8 cellular contexts compared by ENCODE assay signal in the genomic region with DNA sequence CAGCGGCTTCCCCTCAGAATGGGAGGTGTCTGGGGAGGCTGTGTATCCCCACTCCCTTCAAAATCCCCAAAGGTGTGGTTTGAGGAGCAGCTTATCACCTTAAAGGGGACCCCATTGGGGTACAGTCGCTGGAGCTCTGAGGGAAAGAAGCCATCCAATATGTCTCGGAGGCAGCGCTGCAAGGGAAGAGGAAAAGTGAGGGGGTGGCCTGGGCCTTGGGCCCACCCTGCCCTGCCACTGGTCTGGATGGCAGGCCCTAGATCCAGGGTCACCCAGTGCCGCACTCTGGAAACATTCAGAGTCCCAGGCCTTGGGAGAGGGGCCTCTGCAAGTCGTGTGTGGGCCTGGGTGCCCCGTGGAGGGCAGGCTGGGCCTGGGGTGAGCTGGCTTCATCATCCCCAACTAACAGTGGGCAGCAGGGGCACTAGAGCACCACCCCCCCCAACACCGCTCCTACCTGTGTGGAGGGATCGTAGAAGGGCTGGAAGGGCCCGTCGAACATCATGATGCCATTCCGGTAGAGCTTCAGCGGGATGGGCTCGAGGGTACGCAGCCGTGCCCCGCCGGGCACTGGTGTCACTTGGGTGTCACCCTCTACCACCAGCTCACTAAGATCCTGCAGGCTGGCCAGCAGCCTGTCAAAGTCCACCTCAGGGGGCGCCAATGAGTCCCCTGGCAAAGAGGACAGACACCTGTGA. TPM values are rescaled to one million over a fixed set of nuclear protein-coding genes. Genes with fewer than 3 reads are reported as not detected.
DNase-seq lines count a peak whose midpoint lies in the region; ATAC-seq and TF ChIP-seq lines count a peak whose summit lies in the region.

No MANE protein-coding gene starts in this region.

- H3K27me3 Mint-ChIP-seq in stimulated activated naive B cell treated with anti-CD40 and anti-IgM and Interleukin-4, amounts not matched to agents 10 μg/mL and 1 μg/mL and 100 μg/mL, for 72 hours = no peaks in the 10 kb centered on the region

- ATAC-seq in stimulated activated naive B cell treated with anti-CD40 and anti-IgM and Interleukin-4, amounts not matched to agents 10 μg/mL and 1 μg/mL and 100 μg/mL, for 72 hours (replicated peaks) = no peak
- ATAC-seq in HG02798 (IDR thresholded peaks at IDR 0.05; ENCODE audit: poor library complexity, unreplicated experiment) = no peak
- no peak for ATAC-seq in GM21576 (IDR thresholded peaks at IDR 0.05; ENCODE audit: unreplicated experiment)
- ATAC-seq in HG03521 (IDR thresholded peaks at IDR 0.05; ENCODE audit: unreplicated experiment) = no peak

- H3K36me3 ChIP-seq in BE2C = no peaks in the 10 kb centered on the region
- no peaks in the 10 kb centered on the region for H3K36me3 ChIP-seq in H7 (replicated peaks; ENCODE audit: control insufficient read depth, insufficient read depth, low read length)
- H3K36me3 ChIP-seq in WERI-Rb-1 = peaks cover 10% of the 10 kb centered on the region

- TF ChIP-seq CTCF in BE2C (IDR thresholded peaks at IDR 0.05; ENCODE audit: low read depth, low read length) (peak; percentile 44), WERI-Rb-1 (IDR thresholded peaks at IDR 0.05; ENCODE audit: low read depth, low read length) (peak; percentile 77), foreskin fibroblast (IDR thresholded peaks at IDR 0.05; ENCODE audit: low read depth, low read length) (peak; percentile 13)

- DNase-seq in BE2C (peak; percentile 53), H7 (peak; percentile 90), WERI-Rb-1 (peak; percentile 78), foreskin fibroblast (peak in 1 of 2 donors; percentile 39)
- no peak for DNase-seq in stimulated activated naive B cell treated with anti-CD40 and anti-IgM and Interleukin-4, amounts not matched to agents 10 μg/mL and 1 μg/mL and 100 μg/mL, for 72 hours

- H3K27me3 ChIP-seq in BE2C (no peaks in the 10 kb centered on the region), H7 (ENCODE audit: control insufficient read depth, insufficient read depth, low read length) (no peaks in the 10 kb centered on the region), WERI-Rb-1 (ENCODE audit: insufficient read depth, low read depth, severe bottlenecking) (no peaks in the 10 kb centered on the region)

- H3K36me3 Mint-ChIP-seq in stimulated activated naive B cell treated with anti-CD40 and anti-IgM and Interleukin-4, amounts not matched to agents 10 μg/mL and 1 μg/mL and 100 μg/mL, for 72 hours = peaks cover 36 to 50% of the 10 kb centered on the region in 2 donors

- H3K9me3 ChIP-seq in BE2C (no peaks in the 10 kb centered on the region), WERI-Rb-1 (ENCODE audit: severe bottlenecking) (no peaks in the 10 kb centered on the region)

- H3K4me1 ChIP-seq in BE2C = no peaks in the 10 kb centered on the region

- peaks cover 0 to 2% of the 10 kb centered on the region in 2 donors for H3K9me3 Mint-ChIP-seq in stimulated activated naive B cell treated with anti-CD40 and anti-IgM and Interleukin-4, amounts not matched to agents 10 μg/mL and 1 μg/mL and 100 μg/mL, for 72 hours

- H3K4me3 Mint-ChIP-seq in stimulated activated naive B cell treated with anti-CD40 and anti-IgM and Interleukin-4, amounts not matched to agents 10 μg/mL and 1 μg/mL and 100 μg/mL, for 72 hours = peak overlapping the region; percentile 70 to 73

- H3K4me3 ChIP-seq in BE2C (ENCODE audit: low read depth, low read length) (no peak overlapping the region), H7 (ENCODE audit: insufficient read depth, low read depth, low read length) (no peak overlapping the region), WERI-Rb-1 (ENCODE audit: low read depth, low read length) (no peak overlapping the region), foreskin fibroblast (ENCODE audit: low read depth in 1 of 2, low read length in 2 of 2) (no peak overlapping the region)

- peak overlapping the region; percentile 98 for H3K27ac Mint-ChIP-seq in stimulated activated naive B cell treated with anti-CD40 and anti-IgM and Interleukin-4, amounts not matched to agents 10 μg/mL and 1 μg/mL and 100 μg/mL, for 72 hours

- peak overlapping the region; percentile 47 for H3K27ac ChIP-seq in WERI-Rb-1

- peaks cover 86 to 91% of the 10 kb centered on the region in 2 donors for H3K4me1 Mint-ChIP-seq in stimulated activated naive B cell treated with anti-CD40 and anti-IgM and Interleukin-4, amounts not matched to agents 10 μg/mL and 1 μg/mL and 100 μg/mL, for 72 hours

RNA-seq across cellular contexts. Expression of a gene that starts 5.6 kb away (rescaled TPM):
- 170 TPM for polyA plus RNA-seq in BE2C (2012; ENCODE audit: insufficient read depth, insufficient read length, low read depth)
- 40.8 and 56.7 TPM in 2 replicates for total RNA-seq in H7 (2014; rRNA removed; shearing (Covaris generic))

RNA-seq across cellular contexts. Expression of a gene that starts 20.9 kb away (rescaled TPM):
- polyA plus RNA-seq in BE2C (2012; ENCODE audit: insufficient read depth, insufficient read length, low read depth) = 8.4 TPM
- 13.4 and 14.6 TPM in 2 replicates for total RNA-seq in H7 (2014; rRNA removed; shearing (Covaris generic))

RNA-seq across cellular contexts. Expression of a gene that starts 32.2 kb away (rescaled TPM):
- not detected for polyA plus RNA-seq in BE2C (2012; ENCODE audit: insufficient read depth, insufficient read length, low read depth)
- 5.1 and 8.3 TPM in 2 replicates for total RNA-seq in H7 (2014; rRNA removed; shearing (Covaris generic))

RNA-seq across cellular contexts. Expression of a gene that starts 51.5 kb away (rescaled TPM):
- polyA plus RNA-seq in BE2C (2012; ENCODE audit: insufficient read depth, insufficient read length, low read depth) = 9.7 TPM
- 60.1 and 69.7 TPM in 2 replicates for total RNA-seq in H7 (2014; rRNA removed; shearing (Covaris generic))

Comparison
In these comparisons a context has a peak if more than half of its experiments do, and no peak if none do; other contexts are left out.
1. CTCF ChIP-seq: peak in every context shown above with its lines; median percentile 77 in WERI-Rb-1; 44 in BE2C; 13 in foreskin fibroblast.